25 cellular contexts compared by ENCODE assay signal in genomic region chr5:31049933-31050704, GRCh38.
DNase-seq lines count a peak whose midpoint lies in the region; ATAC-seq and TF ChIP-seq lines count a peak whose summit lies in the region.
"Had no signal": no experiment of that assay in that cellular context is flagged by ENCODE, and none has a peak within 500 bp of the region (broad histone marks: within the 10 kb centered on the region; RNA-seq: fewer than 3 reads in every experiment).

No MANE protein-coding gene starts in this region.

- no peaks in the 10 kb centered on the region for H3K79me2 ChIP-seq in neural progenitor cell (ENCODE audit: low read depth)

- no peak overlapping the region for H3K4me3 Mint-ChIP-seq in neural progenitor cell
- H3K4me3 Mint-ChIP-seq: activated naive CD4-positive, alpha-beta T cell treated with anti-CD3 and anti-CD28 coated beads, Interleukin-2, amount 50 U/mL, for 24 hours; CD4-positive, alpha-beta T cell; nephron progenitor cell had no signal

- H3K4me3 ChIP-seq in H7 (ENCODE audit: insufficient read depth, low read depth, low read length) (no peak overlapping the region), choroid plexus epithelial cell (ENCODE audit: low read depth, low read length) (no peak overlapping the region), neural progenitor cell (peak overlapping the region; percentile 15)
- H3K4me3 ChIP-seq: K562, mucosa of descending colon, sigmoid colon, thoracic aorta, vagina had no signal

- no peak overlapping the region for H3K9ac ChIP-seq in neural progenitor cell

- ATAC-seq in HG02973 (IDR thresholded peaks at IDR 0.05; ENCODE audit: unreplicated experiment) (no peak), HG03039 (IDR thresholded peaks at IDR 0.05; ENCODE audit: unreplicated experiment) (no peak)
- ATAC-seq: K562; left ventricle myocardium superior; mucosa of descending colon; SK-N-SH treated with all-trans-retinoic acid at 6 μM for 48 hours; stimulated activated naive CD8-positive, alpha-beta T cell treated with anti-CD3 and anti-CD28 coated beads, Interleukin-15, Interleukin-2, amounts not matched to agents 100 U/mL and 50 U/mL, for 24 hours had no signal

- peaks cover 4% of the 10 kb centered on the region for H3K36me3 Mint-ChIP-seq in neural progenitor cell
- H3K36me3 Mint-ChIP-seq: activated naive CD4-positive, alpha-beta T cell treated with anti-CD3 and anti-CD28 coated beads, Interleukin-2, amount 50 U/mL, for 24 hours had no signal

- no peak for TF ChIP-seq CTCF in choroid plexus epithelial cell (conservative IDR thresholded peaks at IDR 0.05; ENCODE audit: low read depth, low read length)
- TF ChIP-seq CTCF in neural progenitor cell (IDR thresholded peaks at IDR 0.05): no peak

- peaks cover 73% of the 10 kb centered on the region for H3K4me1 Mint-ChIP-seq in neural progenitor cell
- H3K4me1 Mint-ChIP-seq: activated naive CD4-positive, alpha-beta T cell treated with anti-CD3 and anti-CD28 coated beads, Interleukin-2, amount 50 U/mL, for 24 hours had no signal

- H3K27me3 Mint-ChIP-seq in neural progenitor cell (ENCODE audit: insufficient read depth, low read depth): peaks cover 9% of the 10 kb centered on the region
- H3K27me3 Mint-ChIP-seq: activated naive CD4-positive, alpha-beta T cell treated with anti-CD3 and anti-CD28 coated beads, Interleukin-2, amount 50 U/mL, for 24 hours; CD4-positive, alpha-beta T cell; progenitor cell of endocrine pancreas had no signal

- no peaks in the 10 kb centered on the region for H4K20me1 ChIP-seq in neural progenitor cell (ENCODE audit: low read depth)

- no peaks in the 10 kb centered on the region for H3K27me3 ChIP-seq in H7 (ENCODE audit: control insufficient read depth, insufficient read depth, low read length)
- H3K27me3 ChIP-seq in neural progenitor cell: no peaks in the 10 kb centered on the region
- H3K27me3 ChIP-seq: sigmoid colon, vagina had no signal

- H3K36me3 ChIP-seq in H7 (replicated peaks; ENCODE audit: control insufficient read depth, insufficient read depth, low read length): no peaks in the 10 kb centered on the region
- H3K36me3 ChIP-seq in neural progenitor cell: no peaks in the 10 kb centered on the region
- H3K36me3 ChIP-seq: sigmoid colon, thoracic aorta, vagina had no signal

- H3F3A ChIP-seq in neural progenitor cell (ENCODE audit: low read depth): peaks cover 54% of the 10 kb centered on the region

- H3K27ac ChIP-seq in neural progenitor cell: peak overlapping the region; percentile 47
- H3K27ac ChIP-seq: sigmoid colon, thoracic aorta, vagina, VCaP had no signal

- DNase-seq in H7 (peak; percentile 13), NCI-H345 treated with DMSO at 0.1 percent for 48 hours (lab: John Stamatoyannopoulos, UW; ENCODE audit: unreplicated experiment) (peak; percentile 61), choroid plexus epithelial cell (ENCODE audit: low read depth) (peak; percentile 18), neural progenitor cell (ENCODE audit: low spot score) (peak; percentile 65), NOMO-1 (lab: John Stamatoyannopoulos, UW; ENCODE audit: unreplicated experiment in 2 of 2) (no peak)
- DNase-seq: CD4-positive, alpha-beta T cell; DMS 273 treated with DMSO at 0.1 percent for 48 hours; effector CD4-positive, alpha-beta T cell; left ventricle myocardium superior; mucosa of descending colon; NCI-H1417 treated with DMSO at 0.1 percent for 48 hours; NCI-H2171 treated with DMSO at 0.1 percent for 48 hours; NCI-H526 treated with DMSO at 0.1 percent for 48 hours; nephron progenitor cell; sigmoid colon; stimulated activated naive CD8-positive, alpha-beta T cell treated with anti-CD3 and anti-CD28 coated beads, Interleukin-15, Interleukin-2, amounts not matched to agents 100 U/mL and 50 U/mL, for 24 hours had no signal

- H3K9me3 Mint-ChIP-seq in neural progenitor cell: peaks cover 13% of the 10 kb centered on the region
- H3K9me3 Mint-ChIP-seq: CD4-positive, alpha-beta T cell; nephron progenitor cell had no signal

- H2AFZ ChIP-seq in neural progenitor cell (replicated peaks): no peak overlapping the region

- no peaks in the 10 kb centered on the region for H3K9me3 ChIP-seq in neural progenitor cell (ENCODE audit: low read depth)
- H3K9me3 ChIP-seq: mucosa of descending colon, sigmoid colon, thoracic aorta, vagina had no signal

- H3K4me1 ChIP-seq in neural progenitor cell: peaks cover 57% of the 10 kb centered on the region
- H3K4me1 ChIP-seq: sigmoid colon, vagina had no signal

- peak overlapping the region; percentile 49 for H3K4me2 ChIP-seq in neural progenitor cell

- peak overlapping the region; percentile 69 for H3K27ac Mint-ChIP-seq in neural progenitor cell
- H3K27ac Mint-ChIP-seq: activated naive CD4-positive, alpha-beta T cell treated with anti-CD3 and anti-CD28 coated beads, Interleukin-2, amount 50 U/mL, for 24 hours; CD4-positive, alpha-beta T cell; nephron progenitor cell; progenitor cell of endocrine pancreas had no signal

Comparison
In these comparisons a context has a peak if more than half of its experiments do, and no peak if none do; other contexts are left out.
1. DNase-seq: peak in H7 (single experiment), NCI-H345 treated with DMSO at 0.1 percent for 48 hours (single experiment), choroid plexus epithelial cell (single experiment) and neural progenitor cell (single experiment); none in NOMO-1 (0 of 2).